ENCODE assay signal across 28 cellular contexts in the genomic region with DNA sequence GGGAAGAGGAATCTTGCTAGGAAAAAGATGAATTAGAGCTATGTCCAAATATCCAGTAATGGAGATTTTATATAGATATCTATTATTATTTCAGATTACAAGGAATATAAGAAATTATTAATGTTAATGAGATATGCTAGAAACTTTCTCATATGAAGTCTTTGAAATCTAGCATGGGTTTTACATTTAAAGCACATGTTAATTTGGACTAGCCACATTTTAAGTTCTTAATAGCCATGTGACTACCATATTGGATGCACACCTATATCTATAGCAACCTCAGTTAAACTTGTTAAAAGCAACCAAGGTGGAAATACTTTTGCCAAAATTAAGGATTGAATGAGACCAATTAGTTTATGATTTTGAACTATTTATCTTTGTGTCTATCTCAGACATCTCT.
"Had no signal": no experiment of that assay in that cellular context is flagged by ENCODE, and none has a peak within 500 bp of the region (broad histone marks: within the 10 kb centered on the region; RNA-seq: fewer than 3 reads in every experiment).

No MANE protein-coding gene starts in this region.

- H3K4me3 ChIP-seq: colonic mucosa, coronary artery, dorsolateral prefrontal cortex, esophagus muscularis mucosa, esophagus squamous epithelium, gastrocnemius medialis, gastroesophageal sphincter, heart left ventricle, heart right ventricle had no signal

- H3K27me3 ChIP-seq: colonic mucosa, dorsolateral prefrontal cortex, esophagus muscularis mucosa, esophagus squamous epithelium, foreskin keratinocyte, gastrocnemius medialis, gastroesophageal sphincter, heart left ventricle, heart right ventricle had no signal

- ATAC-seq: effector memory CD8-positive, alpha-beta T cell; esophagus mucosa; foreskin keratinocyte; gastrocnemius medialis; gastroesophageal sphincter; heart left ventricle; heart right ventricle had no signal

- H3K27ac ChIP-seq: colonic mucosa, coronary artery, dorsolateral prefrontal cortex, epithelial cell of prostate, esophagus muscularis mucosa, esophagus squamous epithelium, foreskin keratinocyte, gastrocnemius medialis, gastroesophageal sphincter, heart left ventricle, heart right ventricle had no signal

- FAIRE-seq: colon, endometrium, endothelial cell of umbilical vein, frontal cortex had no signal

- H3K9me3 ChIP-seq: colonic mucosa, gastrocnemius medialis had no signal

- H3K36me3 ChIP-seq: colonic mucosa, esophagus muscularis mucosa, esophagus squamous epithelium, gastrocnemius medialis, gastroesophageal sphincter, heart left ventricle, heart right ventricle had no signal

- H3K4me1 ChIP-seq: colonic mucosa, foreskin keratinocyte, gastrocnemius medialis, gastroesophageal sphincter, heart left ventricle, heart right ventricle had no signal

- DNase-seq: colonic mucosa; cortex of kidney; dermis blood vessel endothelial cell; dorsolateral prefrontal cortex; effector CD4-positive, alpha-beta T cell; effector CD8-positive, alpha-beta T cell; effector memory CD4-positive, alpha-beta T cell; effector memory CD8-positive, alpha-beta T cell; endodermal cell; erythroblast; esophagus squamous epithelium; foreskin fibroblast; foreskin keratinocyte; foreskin melanocyte; gastrocnemius medialis; glutamatergic neuron; head of caudate nucleus; heart left ventricle; heart right ventricle had no signal
